Comparison of ENCODE assay signal across 20 cellular contexts in genomic region chr9:125732562-125732961, GRCh38. TPM values are rescaled to one million over a fixed set of nuclear protein-coding genes. Genes with fewer than 3 reads are reported as not detected.
DNase-seq lines count a peak whose midpoint lies in the region; ATAC-seq and TF ChIP-seq lines count a peak whose summit lies in the region.
"Had no signal": no experiment of that assay in that cellular context is flagged by ENCODE, and none has a peak within 500 bp of the region (broad histone marks: within the 10 kb centered on the region; RNA-seq: fewer than 3 reads in every experiment).

No MANE protein-coding gene starts in this region.

- no peak overlapping the region for H3K27ac ChIP-seq in HUES6 (ENCODE audit: low read depth, low read length)
- no peak overlapping the region for H3K27ac ChIP-seq in smooth muscle cell (ENCODE audit: low read depth)
- H3K27ac ChIP-seq: coronary artery, sigmoid colon had no signal

- H3K9ac ChIP-seq in HUES6 (ENCODE audit: low read length) (no peak overlapping the region), smooth muscle cell (ENCODE audit: low read depth) (no peak overlapping the region)

- H3K9me3 ChIP-seq in HUES6 (ENCODE audit: control insufficient read depth, insufficient read depth, low read depth, low read length) (no peaks in the 10 kb centered on the region), smooth muscle cell (replicated peaks; ENCODE audit: low read depth) (no peaks in the 10 kb centered on the region)
- H3K9me3 ChIP-seq: sigmoid colon had no signal

- H3K4me2 ChIP-seq in smooth muscle cell: no peak overlapping the region

- no peaks in the 10 kb centered on the region for H3K4me1 Mint-ChIP-seq in activated T-helper 17 cell treated with anti-CD3 and anti-CD28 coated beads, Interleukin-2, amount 50 U/mL, for 72 hours

- no peak overlapping the region for H3K4me3 Mint-ChIP-seq in activated T-helper 17 cell treated with anti-CD3 and anti-CD28 coated beads, Interleukin-2, amount 50 U/mL, for 72 hours
- H3K4me3 Mint-ChIP-seq: IgD-negative memory B cell, T-helper 17 cell had no signal

- no peak overlapping the region for H2AFZ ChIP-seq in smooth muscle cell (ENCODE audit: low read depth)

- H3K4me3 ChIP-seq in HUES6 (ENCODE audit: low read depth, low read length): 0 out of 2 replicates have a peak overlapping the region, but pooled peaks have one; percentile 22
- H3K4me3 ChIP-seq in smooth muscle cell: no peak overlapping the region
- H3K4me3 ChIP-seq: coronary artery, sigmoid colon had no signal

- no peaks in the 10 kb centered on the region for H4K20me1 ChIP-seq in smooth muscle cell (ENCODE audit: low read depth)

- peak; percentile 39 for DNase-seq in DMS79 (lab: John Stamatoyannopoulos, UW)
- DNase-seq in UCSD-AML1 (lab: John Stamatoyannopoulos, UW; ENCODE audit: unreplicated experiment): peak; percentile 13
- DNase-seq in iPS-NIHi7 (ENCODE audit: extremely low spot score): peak; percentile 72
- DNase-seq in stimulated activated naive CD4-positive, alpha-beta T cell (lab: John Stamatoyannopoulos, UW): no peak
- DNase-seq in smooth muscle cell (lab: John Stamatoyannopoulos, UW; ENCODE audit: unreplicated experiment): no peak
- DNase-seq: activated CD8-positive, alpha-beta memory T cell treated with anti-CD3 and anti-CD28 coated beads, Interleukin-2, amount 50 U/mL, for 48 hours; activated naive CD4-positive, alpha-beta T cell treated with Interleukin-2 at 50 U/mL for 16 hours; head of caudate nucleus; midbrain; NCI-H1092; Right ventricle myocardium superior; sigmoid colon; stimulated activated CD4-positive, alpha-beta T cell treated with anti-CD3 and anti-CD28 coated beads, Interleukin-2, amount 100 ng/mL, for 48 hours; substantia nigra; T-helper 17 cell had no signal

- no peak for ATAC-seq in HG03571 (IDR thresholded peaks at IDR 0.05; ENCODE audit: unreplicated experiment)
- ATAC-seq in activated T-helper 17 cell treated with anti-CD3 and anti-CD28 coated beads, Interleukin-2, amount 50 U/mL, for 72 hours (replicated peaks): no peak
- ATAC-seq: T-helper 17 cell had no signal

- no peaks in the 10 kb centered on the region for H3K36me3 Mint-ChIP-seq in activated T-helper 17 cell treated with anti-CD3 and anti-CD28 coated beads, Interleukin-2, amount 50 U/mL, for 72 hours (ENCODE audit: low read depth)
- H3K36me3 Mint-ChIP-seq: IgD-negative memory B cell had no signal

- H3F3A ChIP-seq in smooth muscle cell (ENCODE audit: low read depth): no peaks in the 10 kb centered on the region

- 93% methylated on average over 2 of the region's 2 CpGs for WGBS in smooth muscle cell (ENCODE audit: low lambda C conversion rate)

- H3K27ac Mint-ChIP-seq in activated T-helper 17 cell treated with anti-CD3 and anti-CD28 coated beads, Interleukin-2, amount 50 U/mL, for 72 hours: no peak overlapping the region
- H3K27ac Mint-ChIP-seq: IgD-negative memory B cell, T-helper 17 cell had no signal

- H3K27me3 Mint-ChIP-seq in activated T-helper 17 cell treated with anti-CD3 and anti-CD28 coated beads, Interleukin-2, amount 50 U/mL, for 72 hours: peaks cover under 1% of the 10 kb centered on the region

- H3K36me3 ChIP-seq in HUES6 (ENCODE audit: control insufficient read depth, insufficient read depth, low read length) (no peaks in the 10 kb centered on the region), smooth muscle cell (ENCODE audit: low read depth) (no peaks in the 10 kb centered on the region)
- H3K36me3 ChIP-seq: sigmoid colon had no signal

- TF ChIP-seq CTCF in smooth muscle cell (IDR thresholded peaks at IDR 0.05; ENCODE audit: borderline replicate concordance, insufficient read depth, poor library complexity, severe bottlenecking): no peak

- H3K79me2 ChIP-seq in smooth muscle cell (ENCODE audit: low read depth): no peaks in the 10 kb centered on the region

- no peaks in the 10 kb centered on the region for H3K9me3 Mint-ChIP-seq in activated T-helper 17 cell treated with anti-CD3 and anti-CD28 coated beads, Interleukin-2, amount 50 U/mL, for 72 hours

- H3K27me3 ChIP-seq in HUES6 (ENCODE audit: control insufficient read depth, insufficient read depth, low read length) (no peaks in the 10 kb centered on the region), smooth muscle cell (ENCODE audit: low read depth) (peaks cover 11% of the 10 kb centered on the region)
- H3K27me3 ChIP-seq: sigmoid colon had no signal

- peaks cover 9% of the 10 kb centered on the region for H3K4me1 ChIP-seq in HUES6 (ENCODE audit: control insufficient read depth, insufficient read depth, low read length)
- no peaks in the 10 kb centered on the region for H3K4me1 ChIP-seq in smooth muscle cell (ENCODE audit: low read depth)
- H3K4me1 ChIP-seq: sigmoid colon had no signal

RNA-seq across cellular contexts. Expression of gene PBX3, which starts 14.6 kb away (rescaled TPM):
- 28.7 and 34.6 TPM in 2 replicates for total RNA-seq in smooth muscle cell
- 15.3 and 16.4 TPM in 2 replicates for polyA plus RNA-seq in smooth muscle cell
- total RNA-seq in activated T-helper 17 cell treated with anti-CD3 and anti-CD28 coated beads, Interleukin-2, amount 50 U/mL, for 72 hours: 10 to 100 TPM in 1 of 2 donors, 1 to 10 TPM in 1; 8.5 to 15.8 TPM

RNA-seq across cellular contexts. Expression of gene MAPKAP1, which starts 25.6 kb away (rescaled TPM):
- 50.1 and 52.3 TPM in 2 replicates for total RNA-seq in smooth muscle cell
- polyA plus RNA-seq in smooth muscle cell: 71.9 and 74.5 TPM in 2 replicates
- 10 to 100 TPM; 42.2 to 66.5 TPM for total RNA-seq in activated T-helper 17 cell treated with anti-CD3 and anti-CD28 coated beads, Interleukin-2, amount 50 U/mL, for 72 hours

Comparison
In these comparisons a context has a peak if more than half of its experiments do, and no peak if none do; other contexts are left out.
1. DNase-seq: peak in DMS79 (single experiment), UCSD-AML1 (single experiment) and iPS-NIHi7 (single experiment); none in stimulated activated naive CD4-positive, alpha-beta T cell (0 of 6) and smooth muscle cell (single experiment).